Comparison of ENCODE assay signal across 24 cellular contexts in genomic region chr12:62803756-62804155, GRCh38.
DNase-seq lines count a peak whose midpoint lies in the region; ATAC-seq and TF ChIP-seq lines count a peak whose summit lies in the region.
"Had no signal": no experiment of that assay in that cellular context is flagged by ENCODE, and none has a peak within 500 bp of the region (broad histone marks: within the 10 kb centered on the region; RNA-seq: fewer than 3 reads in every experiment).

No MANE protein-coding gene starts in this region.

- no peaks in the 10 kb centered on the region for H3K9me3 ChIP-seq in parathyroid adenoma (ENCODE audit: control insufficient read depth, low read length)

- H2AFZ ChIP-seq in parathyroid adenoma = no peak overlapping the region

- ATAC-seq in GM21786 (IDR thresholded peaks at IDR 0.05; ENCODE audit: unreplicated experiment) = no peak
- ATAC-seq: CD8-positive, alpha-beta T cell; T-helper 17 cell had no signal

- no peak overlapping the region for H3K9ac ChIP-seq in parathyroid adenoma

- no peak overlapping the region for H3K4me2 ChIP-seq in parathyroid adenoma (ENCODE audit: low read length)

- H3K4me3 ChIP-seq in parathyroid adenoma (ENCODE audit: low read depth, low read length) = no peak overlapping the region
- H3K4me3 ChIP-seq: SK-N-MC had no signal

- H3K4me1 ChIP-seq in parathyroid adenoma = peaks cover 16% of the 10 kb centered on the region

- TF ChIP-seq CTCF in parathyroid adenoma (IDR thresholded peaks at IDR 0.05) = no peak

- peak; percentile 22 for DNase-seq in NCI-H345 (lab: John Stamatoyannopoulos, UW)
- no peak for DNase-seq in NCI-H345 treated with DMSO at 0.1 percent for 48 hours (lab: John Stamatoyannopoulos, UW; ENCODE audit: unreplicated experiment)
- DNase-seq in NCI-H187 (lab: John Stamatoyannopoulos, UW) = peak; percentile 25 to 55
- DNase-seq in NCI-H2171 (lab: John Stamatoyannopoulos, UW) = peak; percentile 48
- DNase-seq in NCI-H2227 treated with DMSO at 0.1 percent for 48 hours (lab: John Stamatoyannopoulos, UW) = no peak
- no peak for DNase-seq in stimulated activated CD4-positive, alpha-beta T cell treated with anti-CD3 and anti-CD28 coated beads, Interleukin-1b, Interleukin-23, amount 100 ng/mL, for 48 hours
- DNase-seq: AML-193; CD8-positive, alpha-beta T cell; GF-D8; H9; KBM-7; MM.1S; NCI-H1048; NCI-H1930; NCI-H446 treated with DMSO at 0.1 percent for 48 hours; NCI-H526 treated with DMSO at 0.1 percent for 48 hours; NK-92 treated with Interleukin-12 subunit alpha and Interleukin-12 subunit beta, amount 100 ng/mL, for 24 hours; SW 1271; T-helper 17 cell had no signal

- H3K27me3 ChIP-seq in parathyroid adenoma (ENCODE audit: control insufficient read depth, insufficient read depth, low read length) = no peaks in the 10 kb centered on the region

- H3K36me3 ChIP-seq in parathyroid adenoma (ENCODE audit: control insufficient read depth, insufficient read depth, low read length) = no peaks in the 10 kb centered on the region

- peak overlapping the region; percentile 6 for H3K27ac ChIP-seq in parathyroid adenoma
- H3K27ac ChIP-seq: HL-60, RWPE1, SK-N-MC had no signal

- peaks cover 40% of the 10 kb centered on the region for H3K79me2 ChIP-seq in parathyroid adenoma

Comparison
In these comparisons a context has a peak if more than half of its experiments do, and no peak if none do; other contexts are left out.
1. DNase-seq: peak in NCI-H345 (single experiment), NCI-H187 (2 of 2) and NCI-H2171 (single experiment); none in NCI-H345 treated with DMSO at 0.1 percent for 48 hours (single experiment), NCI-H2227 treated with DMSO at 0.1 percent for 48 hours (single experiment) and stimulated activated CD4-positive, alpha-beta T cell treated with anti-CD3 and anti-CD28 coated beads, Interleukin-1b, Interleukin-23, amount 100 ng/mL, for 48 hours (single experiment).